In the genomic region with DNA sequence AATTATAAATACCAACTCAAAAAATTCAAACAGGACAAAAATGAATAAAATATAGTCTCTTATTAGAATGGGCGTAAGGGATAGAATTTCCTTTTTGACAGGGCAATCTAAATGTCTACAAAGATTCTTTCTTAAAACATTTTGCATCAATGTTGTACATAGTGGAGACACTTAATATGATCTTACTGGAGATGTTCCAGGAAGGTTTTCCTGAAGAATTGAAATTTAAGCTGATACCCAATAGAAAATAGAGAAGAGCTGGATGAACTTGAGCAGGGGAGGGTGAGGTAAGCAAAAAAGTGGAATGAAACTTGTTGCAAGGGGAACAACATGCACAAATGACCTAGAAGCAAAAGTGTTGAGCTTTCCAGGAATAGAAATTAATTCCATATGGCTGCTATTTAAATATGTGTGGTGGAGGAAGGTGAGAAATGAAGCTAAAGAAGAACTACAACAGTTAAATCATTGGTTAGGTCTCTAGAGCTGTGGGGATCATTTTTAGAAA, we compare ENCODE assay signal across 22 cellular contexts. TPM values are rescaled to one million over a fixed set of nuclear protein-coding genes. Genes with fewer than 3 reads are reported as not detected.
DNase-seq lines count a peak whose midpoint lies in the region; ATAC-seq and TF ChIP-seq lines count a peak whose summit lies in the region.
"Had no signal": no experiment of that assay in that cellular context is flagged by ENCODE, and none has a peak within 500 bp of the region (broad histone marks: within the 10 kb centered on the region; RNA-seq: fewer than 3 reads in every experiment).

No MANE protein-coding gene starts in this region.

- no peak for ATAC-seq in CD4-positive, CD25-positive, alpha-beta regulatory T cell (ENCODE audit: low read depth in 2 of 2)
- ATAC-seq in RWPE2 (ENCODE audit: low read depth) (no peak), HG03135 (IDR thresholded peaks at IDR 0.05; ENCODE audit: unreplicated experiment) (no peak), GM21737 (IDR thresholded peaks at IDR 0.05; ENCODE audit: unreplicated experiment) (no peak)
- ATAC-seq in naive thymus-derived CD4-positive, alpha-beta T cell, result no peak
- ATAC-seq: left lobe of liver, PC-3 had no signal

- H3K9me3 Mint-ChIP-seq in CD4-positive, CD25-positive, alpha-beta regulatory T cell, result no peaks in the 10 kb centered on the region
- H3K9me3 Mint-ChIP-seq in naive thymus-derived CD4-positive, alpha-beta T cell, result peaks cover 0 to 3% (median 0%) of the 10 kb centered on the region in 11 donors

- CTCF ChIA-PET in naive thymus-derived CD4-positive, alpha-beta T cell (lab: Charles Lee), result interaction anchor here (1.0 kb wide), 1 partner anchor 9 kb away, joined by 3 read pairs; no protein-coding TSS in a partner anchor

- H3K36me3 Mint-ChIP-seq in CD4-positive, CD25-positive, alpha-beta regulatory T cell, result peaks cover 3% of the 10 kb centered on the region
- peaks cover 0 to 17% (median 12%) of the 10 kb centered on the region in 5 donors for H3K36me3 Mint-ChIP-seq in naive thymus-derived CD4-positive, alpha-beta T cell

- no peaks in the 10 kb centered on the region for H3K9me3 ChIP-seq in CD4-positive, CD25-positive, alpha-beta regulatory T cell (ENCODE audit: control insufficient read depth in 2 of 2, low read length in 2 of 2)
- no peaks in the 10 kb centered on the region for H3K9me3 ChIP-seq in RWPE2 (ENCODE audit: severe bottlenecking)
- no peaks in the 10 kb centered on the region for H3K9me3 ChIP-seq in naive thymus-derived CD4-positive, alpha-beta T cell (ENCODE audit: control insufficient read depth in 2 of 3, low read length in 3 of 3)
- H3K9me3 ChIP-seq: esophagus squamous epithelium, right atrium auricular region had no signal

- H3K27ac Mint-ChIP-seq in CD4-positive, CD25-positive, alpha-beta regulatory T cell, result peak overlapping the region in 2 of 3 donors; percentile 13 to 42
- H3K27ac Mint-ChIP-seq in naive thymus-derived CD4-positive, alpha-beta T cell, result peak overlapping the region in 8 of 9 donors; percentile 1 to 38 (median 24)

- peaks cover 3% of the 10 kb centered on the region for H3K4me1 ChIP-seq in CD4-positive, CD25-positive, alpha-beta regulatory T cell (ENCODE audit: control insufficient read depth, insufficient read depth, low read length, poor library complexity, severe bottlenecking)
- peaks cover 21% of the 10 kb centered on the region for H3K4me1 ChIP-seq in RWPE2 (ENCODE audit: insufficient read depth, poor library complexity, severe bottlenecking)
- peaks cover 0 to 3% of the 10 kb centered on the region in 2 donors for H3K4me1 ChIP-seq in naive thymus-derived CD4-positive, alpha-beta T cell (ENCODE audit: control insufficient read depth in 2 of 2, insufficient read depth in 2 of 2, low read length in 2 of 2)
- H3K4me1 ChIP-seq: BLaER1 had no signal

- peaks cover 9 to 37% (median 18%) of the 10 kb centered on the region in 4 donors for H3K4me1 Mint-ChIP-seq in CD4-positive, CD25-positive, alpha-beta regulatory T cell
- peaks cover 5 to 40% (median 33%) of the 10 kb centered on the region in 7 donors for H3K4me1 Mint-ChIP-seq in naive thymus-derived CD4-positive, alpha-beta T cell

- no peaks in the 10 kb centered on the region for H3K27me3 Mint-ChIP-seq in CD4-positive, CD25-positive, alpha-beta regulatory T cell
- no peaks in the 10 kb centered on the region for H3K27me3 Mint-ChIP-seq in naive thymus-derived CD4-positive, alpha-beta T cell

- H3K4me3 Mint-ChIP-seq in CD4-positive, CD25-positive, alpha-beta regulatory T cell, result peak overlapping the region in 1 of 4 donors; percentile 17
- H3K4me3 Mint-ChIP-seq in naive thymus-derived CD4-positive, alpha-beta T cell, result peak overlapping the region in 3 of 10 donors; percentile 5 to 16 (median 7)

- peaks cover 6% of the 10 kb centered on the region for H3K36me3 ChIP-seq in CD4-positive, CD25-positive, alpha-beta regulatory T cell (ENCODE audit: control insufficient read depth, insufficient read depth, low read length)
- no peaks in the 10 kb centered on the region; the same call in 1 of the 2 replicates for H3K36me3 ChIP-seq in RWPE2 (ENCODE audit: low read depth)
- H3K36me3 ChIP-seq in naive thymus-derived CD4-positive, alpha-beta T cell (ENCODE audit: control insufficient read depth in 2 of 3, insufficient read depth in 3 of 3, low read length in 3 of 3), result no peaks in the 10 kb centered on the region
- H3K36me3 ChIP-seq: right atrium auricular region had no signal

- intact Hi-C loops in naive thymus-derived CD4-positive, alpha-beta T cell (cut with micrococcal nuclease), result no loop called here

- H3K27ac ChIP-seq in CD4-positive, CD25-positive, alpha-beta regulatory T cell (ENCODE audit: insufficient read depth, low read length, poor library complexity, severe bottlenecking), result no peak overlapping the region
- H3K27ac ChIP-seq in RWPE2 (ENCODE audit: poor library complexity, severe bottlenecking), result peak overlapping the region; percentile 65
- H3K27ac ChIP-seq in naive thymus-derived CD4-positive, alpha-beta T cell (ENCODE audit: low read depth, low read length), result no peak overlapping the region
- H3K27ac ChIP-seq: BLaER1, esophagus squamous epithelium, right atrium auricular region, VCaP had no signal

- H3K27me3 ChIP-seq in CD4-positive, CD25-positive, alpha-beta regulatory T cell (ENCODE audit: control insufficient read depth, insufficient read depth, low read length), result no peaks in the 10 kb centered on the region
- H3K27me3 ChIP-seq in RWPE2 (ENCODE audit: insufficient read depth, poor library complexity, severe bottlenecking), result no peaks in the 10 kb centered on the region
- no peaks in the 10 kb centered on the region for H3K27me3 ChIP-seq in naive thymus-derived CD4-positive, alpha-beta T cell (ENCODE audit: control insufficient read depth in 2 of 2, insufficient read depth in 2 of 2, low read length in 2 of 2)
- H3K27me3 ChIP-seq: BLaER1, esophagus squamous epithelium, right atrium auricular region had no signal

- POLR2A ChIA-PET in naive thymus-derived CD4-positive, alpha-beta T cell (lab: Charles Lee), result no interaction called here

- TF ChIP-seq CTCF in RWPE2 (IDR thresholded peaks at IDR 0.05; ENCODE audit: poor library complexity, severe bottlenecking), result no peak
- TF ChIP-seq CTCF in choroid plexus epithelial cell (conservative IDR thresholded peaks at IDR 0.05; ENCODE audit: low read depth, low read length), result no peak

- H3K4me3 ChIP-seq in CD4-positive, CD25-positive, alpha-beta regulatory T cell (ENCODE audit: low read depth, low read length), result no peak overlapping the region
- H3K4me3 ChIP-seq in RWPE2 (ENCODE audit: severe bottlenecking) (no peak overlapping the region), choroid plexus epithelial cell (ENCODE audit: low read depth, low read length) (no peak overlapping the region)
- no peak overlapping the region for H3K4me3 ChIP-seq in naive thymus-derived CD4-positive, alpha-beta T cell (ENCODE audit: low read length)
- H3K4me3 ChIP-seq: BLaER1, esophagus squamous epithelium, right atrium auricular region had no signal

- no peak for DNase-seq in CD4-positive, CD25-positive, alpha-beta regulatory T cell
- DNase-seq in RWPE2 (ENCODE audit: low spot score), result no peak
- peak; percentile 53 for DNase-seq in choroid plexus epithelial cell (ENCODE audit: low read depth)
- DNase-seq in naive thymus-derived CD4-positive, alpha-beta T cell, result no peak
- DNase-seq in middle frontal gyrus (ENCODE audit: extremely low spot score, low spot score), result no peak
- no peak for DNase-seq in COLO668 (lab: John Stamatoyannopoulos, UW; ENCODE audit: unreplicated experiment)
- DNase-seq: activated CD8-positive, alpha-beta memory T cell treated with anti-CD3 and anti-CD28 coated beads for 24 hours; anterior cingulate cortex; DMS79; esophagus squamous epithelium; GOT3; NCI-H1930; NCI-H510A treated with DMSO at 0.1 percent for 48 hours; PC-3; substantia nigra; SW 1271 had no signal

RNA-seq across cellular contexts. Expression of a gene that starts 19.7 kb away (rescaled TPM):
- 82.9 TPM for total RNA-seq in CD4-positive, CD25-positive, alpha-beta regulatory T cell
- polyA plus RNA-seq in CD4-positive, CD25-positive, alpha-beta regulatory T cell, result 10 to 100 TPM; 23.9 to 28.4 (median 26.0) TPM
- total RNA-seq in naive thymus-derived CD4-positive, alpha-beta T cell, result 10 to 100 TPM; 53.2 to 87.5 (median 77.2) TPM
- 10 to 100 TPM; 17.8 to 24.4 TPM for polyA plus RNA-seq in naive thymus-derived CD4-positive, alpha-beta T cell
